9 cellular contexts compared by ENCODE assay signal in genomic region chr6:2839195-2839981, GRCh38. TPM values are rescaled to one million over a fixed set of nuclear protein-coding genes. Genes with fewer than 3 reads are reported as not detected.
DNase-seq lines count a peak whose midpoint lies in the region; ATAC-seq and TF ChIP-seq lines count a peak whose summit lies in the region.
"Had no signal": no experiment of that assay in that cellular context is flagged by ENCODE, and none has a peak within 500 bp of the region (broad histone marks: within the 10 kb centered on the region; RNA-seq: fewer than 3 reads in every experiment).

No MANE protein-coding gene starts in this region.

- peaks cover 63% of the 10 kb centered on the region for H3K36me3 Mint-ChIP-seq in activated T-cell treated with anti-CD3 and anti-CD28 coated beads, Interleukin-2, amount 50 U/mL, for 24 hours (ENCODE audit: low read depth)
- peaks cover 3% of the 10 kb centered on the region for H3K36me3 Mint-ChIP-seq in T-helper 17 cell (ENCODE audit: low read depth)

- H3K27me3 Mint-ChIP-seq in activated T-cell treated with anti-CD3 and anti-CD28 coated beads, Interleukin-2, amount 50 U/mL, for 24 hours, result no peaks in the 10 kb centered on the region
- no peaks in the 10 kb centered on the region for H3K27me3 Mint-ChIP-seq in T-helper 17 cell

- H3K4me3 ChIP-seq in fibroblast of the aortic adventitia (ENCODE audit: low read depth, low read length), result peak overlapping the region; percentile 11
- peak overlapping the region in 1 of 4 donors; percentile 18 for H3K4me3 ChIP-seq in tibial nerve

- DNase-seq in activated T-cell treated with anti-CD3 and anti-CD28 coated beads, Interleukin-2, amount 50 U/mL, for 24 hours, result no peak
- DNase-seq in activated T-cell treated with anti-CD3 and anti-CD28 coated beads, Interleukin-2, amount 50 U/mL, for 48 hours, result no peak
- DNase-seq in T-helper 17 cell (no peak), fibroblast of the aortic adventitia (ENCODE audit: low read depth) (peak; percentile 73), substantia nigra (lab: John Stamatoyannopoulos, UW) (peak in 1 of 49 donors; percentile 12), GM19240 (ENCODE audit: insufficient read length, low spot score) (no peak), tibial nerve (ENCODE audit: low spot score in 2 of 2) (no peak)
- DNase-seq: MV-4-11 had no signal

- WGBS in tibial nerve, 2 donors, result 49 to 50% methylated on average over 9 of the region's 9 CpGs

- peak overlapping the region; percentile 84 for H3K27ac Mint-ChIP-seq in activated T-cell treated with anti-CD3 and anti-CD28 coated beads, Interleukin-2, amount 50 U/mL, for 24 hours
- H3K27ac Mint-ChIP-seq in T-helper 17 cell, result peak overlapping the region; percentile 88

- no peak for ATAC-seq in T-helper 17 cell
- ATAC-seq in GM18517 (IDR thresholded peaks at IDR 0.05; ENCODE audit: unreplicated experiment), result no peak

- TF ChIP-seq CTCF in fibroblast of the aortic adventitia (IDR thresholded peaks at IDR 0.05; ENCODE audit: insufficient read depth, low read length) (no peak), tibial nerve (IDR thresholded peaks at IDR 0.05) (no peak)

- no peak for TF ChIP-seq POLR2A in tibial nerve (IDR thresholded peaks at IDR 0.05)

- H3K27ac ChIP-seq in substantia nigra (ENCODE audit: low read depth, low read length, poor library complexity, severe bottlenecking), result peak overlapping the region; percentile 88
- H3K27ac ChIP-seq in tibial nerve, result peak overlapping the region in 1 of 4 donors; percentile 94

- peaks cover 0 to 48% (median 2%) of the 10 kb centered on the region in 3 donors for H3K36me3 ChIP-seq in tibial nerve

- H3K4me3 Mint-ChIP-seq in activated T-cell treated with anti-CD3 and anti-CD28 coated beads, Interleukin-2, amount 50 U/mL, for 24 hours, result peak overlapping the region; percentile 87
- peak overlapping the region; percentile 95 for H3K4me3 Mint-ChIP-seq in T-helper 17 cell

- peaks cover 0 to 48% (median 20%) of the 10 kb centered on the region in 4 donors for H3K4me1 ChIP-seq in tibial nerve

- no peaks in the 10 kb centered on the region for H3K9me3 Mint-ChIP-seq in activated T-cell treated with anti-CD3 and anti-CD28 coated beads, Interleukin-2, amount 50 U/mL, for 24 hours

- TF ChIP-seq EP300 in tibial nerve (IDR thresholded peaks at IDR 0.05), result no peak

- no peaks in the 10 kb centered on the region for H3K27me3 ChIP-seq in tibial nerve

- peaks cover 67% of the 10 kb centered on the region for H3K4me1 Mint-ChIP-seq in activated T-cell treated with anti-CD3 and anti-CD28 coated beads, Interleukin-2, amount 50 U/mL, for 24 hours (ENCODE audit: low read depth)
- peaks cover 32% of the 10 kb centered on the region for H3K4me1 Mint-ChIP-seq in T-helper 17 cell

- H3K9me3 ChIP-seq in T-helper 17 cell (ENCODE audit: control insufficient read depth, low read length, poor library complexity, severe bottlenecking), result no peaks in the 10 kb centered on the region
- H3K9me3 ChIP-seq in tibial nerve, result no peaks in the 10 kb centered on the region

RNA-seq across cellular contexts. Expression of gene SERPINB1, which starts 2.3 kb away (rescaled TPM):
- 10 to 100 TPM; 39.2 to 44.4 TPM for total RNA-seq in T-helper 17 cell
- 8.6 and 22.1 TPM in 2 replicates for total RNA-seq in fibroblast of the aortic adventitia (ENCODE audit: low replicate concordance)
- 10 to 100 TPM; 21.3 to 29.0 (median 23.1) TPM for total RNA-seq in tibial nerve
